9 cellular contexts compared by ENCODE assay signal in genomic region chr2:237471457-237472186, GRCh38. TPM values are rescaled to one million over a fixed set of nuclear protein-coding genes. Genes with fewer than 3 reads are reported as not detected.
A peak's percentile ranks its signal among the peaks of the same experiment; 100 is the strongest.
DNase-seq lines count a peak whose midpoint lies in the region; ATAC-seq and TF ChIP-seq lines count a peak whose summit lies in the region.
"Had no signal": no experiment of that assay in that cellular context is flagged by ENCODE, and none has a peak within 500 bp of the region (broad histone marks: within the 10 kb centered on the region; RNA-seq: fewer than 3 reads in every experiment).

No MANE protein-coding gene starts in this region.

- no peak for ATAC-seq in GM21737 (IDR thresholded peaks at IDR 0.05; ENCODE audit: unreplicated experiment)

- no peak overlapping the region for H3K4me3 ChIP-seq in esophagus squamous epithelium

- no peaks in the 10 kb centered on the region for H3K36me3 Mint-ChIP-seq in progenitor cell of endocrine pancreas (ENCODE audit: insufficient read depth)
- H3K36me3 Mint-ChIP-seq: naive B cell had no signal

- 41 to 62% methylated on average over 7 to 8 of the region's 13 CpGs for WGBS in esophagus squamous epithelium, 2 donors

- H3K27me3 ChIP-seq in esophagus squamous epithelium = peaks cover 0 to 8% (median 0%) of the 10 kb centered on the region in 4 donors

- intact Hi-C loops in esophagus squamous epithelium (cut with DNase I) = loop anchor here (10.0 kb wide), 1 partner anchor 317 kb away; no protein-coding TSS in a partner anchor

- peaks cover 6 to 37% (median 12%) of the 10 kb centered on the region in 3 donors for H3K4me1 ChIP-seq in esophagus squamous epithelium

- H3K27me3 Mint-ChIP-seq in progenitor cell of endocrine pancreas = peaks cover 22% of the 10 kb centered on the region

- H3K36me3 ChIP-seq in esophagus squamous epithelium = no peaks in the 10 kb centered on the region

- H3K27ac Mint-ChIP-seq in progenitor cell of endocrine pancreas = no peak overlapping the region

- H3K9me3 ChIP-seq in esophagus squamous epithelium = no peaks in the 10 kb centered on the region

- peak; percentile 92 for TF ChIP-seq CTCF in VCaP (conservative IDR thresholded peaks at IDR 0.05)
- peak; percentile 23 to 68 (median 52) for TF ChIP-seq CTCF in esophagus squamous epithelium (IDR thresholded peaks at IDR 0.05)
- TF ChIP-seq CTCF in progenitor cell of endocrine pancreas (IDR thresholded peaks at IDR 0.05; ENCODE audit: unreplicated experiment) = peak; percentile 57

- no peaks in the 10 kb centered on the region for H3K9me3 Mint-ChIP-seq in progenitor cell of endocrine pancreas (ENCODE audit: low read depth)
- H3K9me3 Mint-ChIP-seq: naive B cell had no signal

- DNase-seq in DMS53 (lab: John Stamatoyannopoulos, UW) (peak; percentile 89), HT-29 (ENCODE audit: low spot score) (peak; percentile 83), esophagus squamous epithelium (lab: John Stamatoyannopoulos, UW) (no peak), progenitor cell of endocrine pancreas (ENCODE audit: low spot score, unreplicated experiment) (no peak), GOT3 (lab: John Stamatoyannopoulos, UW) (no peak), NCI-H1417 treated with DMSO at 0.1 percent for 48 hours (lab: John Stamatoyannopoulos, UW) (no peak)
- DNase-seq: naive B cell had no signal

- TF ChIP-seq POLR2A in esophagus squamous epithelium (IDR thresholded peaks at IDR 0.05) = no peak

- H3K27ac ChIP-seq in VCaP (no peak overlapping the region), esophagus squamous epithelium (peak overlapping the region in 2 of 4 donors; percentile 18 to 50)

- no peak overlapping the region for H3K4me3 Mint-ChIP-seq in progenitor cell of endocrine pancreas (ENCODE audit: low read depth)

- peaks cover 4% of the 10 kb centered on the region for H3K4me1 Mint-ChIP-seq in progenitor cell of endocrine pancreas (ENCODE audit: low read depth)

RNA-seq across cellular contexts. Expression of gene MLPH, which starts 15.4 kb away (rescaled TPM):
- 66.1 and 67.8 TPM in 2 replicates for total RNA-seq in HT-29 (2014; rRNA removed; shearing (Covaris generic))
- total RNA-seq in esophagus squamous epithelium = 10 to 100 TPM in 2 of 4 donors, 1 to 10 TPM in 2; 1.8 to 10.5 (median 7.6) TPM
- 1.2 and 1.6 TPM in 2 replicates for total RNA-seq in progenitor cell of endocrine pancreas

RNA-seq across cellular contexts. Expression of gene COL6A3, which starts 57.7 kb away (rescaled TPM):
- total RNA-seq in HT-29 (2014; rRNA removed; shearing (Covaris generic)) = 0.03 TPM in 1 of 2 replicates, not detected in the other
- total RNA-seq in esophagus squamous epithelium (100 to 1,000 TPM in 1 of 4 donors, 10 to 100 TPM in 2, 1 to 10 TPM in 1; 8.9 to 138 (median 46.5) TPM), progenitor cell of endocrine pancreas (0.82 and 1.0 TPM in 2 replicates)

Comparison
In these comparisons a context has a peak if more than half of its experiments do, and no peak if none do; other contexts are left out.
1. DNase-seq: peak in DMS53 (single experiment) and HT-29 (single experiment); none in esophagus squamous epithelium (single experiment), progenitor cell of endocrine pancreas (single experiment), GOT3 (single experiment) and NCI-H1417 treated with DMSO at 0.1 percent for 48 hours (single experiment).
2. Peak in every context shown above with its lines, with median percentiles within 50 percentile points of each other: CTCF ChIP-seq.